11 cellular contexts compared by ENCODE assay signal in the genomic region with DNA sequence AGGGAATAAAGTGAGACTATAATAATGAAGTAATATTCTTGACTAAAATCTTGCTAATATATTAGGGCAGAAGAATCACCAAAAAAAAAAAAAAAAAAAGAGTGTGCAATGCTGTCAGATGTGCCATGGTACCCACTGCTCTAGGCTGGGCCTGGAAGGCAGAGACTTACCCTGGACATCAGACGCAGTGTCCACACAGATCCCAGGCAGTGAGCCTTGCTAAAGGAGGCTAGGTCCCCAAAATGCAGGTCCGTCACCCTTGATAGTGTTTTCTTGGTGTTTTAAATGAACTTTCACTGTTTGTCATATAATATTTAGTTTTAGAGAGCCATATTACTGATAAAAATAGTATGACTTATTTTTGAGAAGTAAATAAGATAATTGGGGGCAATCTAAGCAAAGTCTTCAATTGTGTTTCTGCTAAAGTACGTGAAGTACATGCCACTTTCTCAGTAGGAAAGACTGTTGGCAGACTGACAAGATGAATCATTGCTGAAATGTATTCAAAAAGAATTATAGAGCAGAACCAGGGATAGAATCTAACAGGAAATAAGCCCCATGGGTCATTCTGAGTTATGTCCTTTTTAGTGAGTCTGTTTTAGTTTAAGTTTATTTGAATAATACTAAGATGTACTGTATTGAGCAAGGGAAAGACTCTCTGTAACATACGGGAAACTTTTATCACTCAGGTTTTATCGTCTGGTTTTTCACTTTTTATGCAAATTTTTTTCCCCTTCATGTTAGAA.
DNase-seq lines count a peak whose midpoint lies in the region; ATAC-seq and TF ChIP-seq lines count a peak whose summit lies in the region.
"Had no signal": no experiment of that assay in that cellular context is flagged by ENCODE, and none has a peak within 500 bp of the region (broad histone marks: within the 10 kb centered on the region; RNA-seq: fewer than 3 reads in every experiment).

No MANE protein-coding gene starts in this region.

- H3K36me3 ChIP-seq in tibial nerve, result no peaks in the 10 kb centered on the region
- H3K36me3 ChIP-seq: esophagus squamous epithelium had no signal

- no peak for TF ChIP-seq CTCF in choroid plexus epithelial cell (conservative IDR thresholded peaks at IDR 0.05; ENCODE audit: low read depth, low read length)
- no peak for TF ChIP-seq CTCF in tibial nerve (IDR thresholded peaks at IDR 0.05)

- no peak for ATAC-seq in HG03521 (IDR thresholded peaks at IDR 0.05; ENCODE audit: unreplicated experiment)

- no peak for TF ChIP-seq EP300 in tibial nerve (IDR thresholded peaks at IDR 0.05)

- DNase-seq in EL, result peak; percentile 95
- peak; percentile 88 for DNase-seq in LHCN-M2 (ENCODE audit: low read depth)
- peak; percentile 95 for DNase-seq in choroid plexus epithelial cell (ENCODE audit: low read depth)
- DNase-seq in non-pigmented ciliary epithelial cell (ENCODE audit: low read depth), result peak; percentile 82
- DNase-seq in NCI-H82 (lab: John Stamatoyannopoulos, UW), result no peak
- no peak for DNase-seq in mucosa of gallbladder (ENCODE audit: low spot score)
- DNase-seq in tibial nerve (ENCODE audit: low spot score in 2 of 2), result no peak
- DNase-seq: esophagus squamous epithelium; NCI-H2171; stimulated activated CD4-positive, alpha-beta T cell treated with anti-CD3 and anti-CD28 coated beads, Interleukin-4, amount 100 ng/mL, for 1 hour had no signal

- 38 to 52% methylated on average over 5 of the region's 5 CpGs for WGBS in tibial nerve, 2 donors

- H3K27me3 ChIP-seq in tibial nerve, result no peaks in the 10 kb centered on the region
- H3K27me3 ChIP-seq: esophagus squamous epithelium had no signal

- no peak overlapping the region for H3K27ac ChIP-seq in tibial nerve
- H3K27ac ChIP-seq: esophagus squamous epithelium had no signal

- TF ChIP-seq POLR2A in tibial nerve (IDR thresholded peaks at IDR 0.05), result no peak

- H3K9me3 ChIP-seq in tibial nerve, result no peaks in the 10 kb centered on the region
- H3K9me3 ChIP-seq: esophagus squamous epithelium had no signal

- H3K4me1 ChIP-seq in tibial nerve, result peaks cover 0 to 13% (median 3%) of the 10 kb centered on the region in 4 donors

- H3K4me3 ChIP-seq in choroid plexus epithelial cell (ENCODE audit: low read depth, low read length) (no peak overlapping the region), tibial nerve (no peak overlapping the region)
- H3K4me3 ChIP-seq: esophagus squamous epithelium had no signal

Comparison
In these comparisons a context has a peak if more than half of its experiments do, and no peak if none do; other contexts are left out.
1. DNase-seq: peak in EL (single experiment), LHCN-M2 (single experiment), choroid plexus epithelial cell (single experiment) and non-pigmented ciliary epithelial cell (single experiment); none in NCI-H82 (single experiment), mucosa of gallbladder (single experiment) and tibial nerve (0 of 2).